8 cellular contexts compared by ENCODE assay signal in the genomic region with DNA sequence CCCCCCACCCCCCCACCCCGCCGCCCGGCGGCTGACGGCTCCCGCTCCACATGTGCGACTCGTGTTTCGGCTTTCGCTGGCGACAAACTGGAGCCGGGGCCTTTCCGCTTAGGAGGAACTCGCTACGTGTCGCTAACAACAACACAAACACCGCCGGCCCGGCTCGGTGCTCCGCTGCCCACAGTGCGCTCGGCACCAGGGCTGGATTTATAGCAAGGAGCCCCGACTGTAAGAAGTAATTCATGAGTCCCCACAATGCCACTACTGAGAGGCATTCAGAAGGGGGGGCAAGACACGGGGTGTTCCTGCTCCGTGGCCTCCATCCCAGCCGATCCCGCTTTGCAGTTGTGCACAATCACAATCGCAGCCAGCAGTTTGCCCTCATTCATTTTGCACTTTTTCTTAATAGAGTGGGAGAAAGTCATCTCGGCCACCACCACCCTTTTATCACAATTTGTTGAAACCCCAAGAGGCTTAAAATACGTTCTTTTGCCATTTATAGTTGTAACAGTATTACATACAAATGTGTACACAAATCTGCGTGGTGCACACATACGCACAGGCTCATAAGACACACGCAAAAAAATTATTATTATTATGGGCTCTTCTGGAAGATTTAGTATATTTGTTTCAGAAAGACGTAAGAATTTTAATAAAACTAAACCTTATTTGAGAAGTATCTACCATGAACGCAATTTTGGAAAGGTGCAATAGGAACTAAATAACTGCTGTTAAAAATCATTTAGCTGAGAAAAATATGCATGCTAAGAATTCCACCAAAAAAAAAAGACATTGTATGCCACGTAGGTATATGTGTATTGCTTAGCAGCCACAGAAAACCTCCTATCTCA. TPM values are rescaled to one million over a fixed set of nuclear protein-coding genes. Genes with fewer than 3 reads are reported as not detected.
A peak's percentile ranks its signal among the peaks of the same experiment; 100 is the strongest.
DNase-seq lines count a peak whose midpoint lies in the region; ATAC-seq and TF ChIP-seq lines count a peak whose summit lies in the region.

No MANE protein-coding gene starts in this region.

- TF ChIP-seq EP300 in neural cell (conservative IDR thresholded peaks at IDR 0.05; ENCODE audit: poor library complexity, severe bottlenecking): no peak

- H3K27ac ChIP-seq in neural cell (ENCODE audit: low read length): no peak overlapping the region

- H3K4me3 ChIP-seq in GM08714 (ENCODE audit: low read length): peak overlapping the region; percentile 51; the same call in 1 of the 2 replicates
- H3K4me3 ChIP-seq in fibroblast of villous mesenchyme (ENCODE audit: low read depth, low read length): peak overlapping the region; percentile 39
- peak overlapping the region; percentile 54 for H3K4me3 ChIP-seq in neural cell (ENCODE audit: low read length)

- H3K9me3 ChIP-seq in neural cell (ENCODE audit: low read length): no peaks in the 10 kb centered on the region

- H3F3A ChIP-seq in neural cell (ENCODE audit: insufficient read depth, low read length, poor library complexity, severe bottlenecking): peaks cover 2% of the 10 kb centered on the region

- H3K9me2 ChIP-seq in neural cell (ENCODE audit: insufficient read depth, low read length): no peaks in the 10 kb centered on the region

- DNase-seq in NOMO-1 treated with DMSO at 0.1 percent for 48 hours (lab: John Stamatoyannopoulos, UW; ENCODE audit: unreplicated experiment) (peak; percentile 46), fibroblast of villous mesenchyme (ENCODE audit: low read depth) (peak; percentile 39), omental fat pad (ENCODE audit: low spot score) (no peak), DMS153 (lab: John Stamatoyannopoulos, UW) (no peak), SW480 (ENCODE audit: low spot score) (no peak), GM19238 (ENCODE audit: insufficient read length, low spot score) (no peak)

- peaks cover 10% of the 10 kb centered on the region for H4K20me1 ChIP-seq in neural cell (ENCODE audit: insufficient read depth)

- H3K36me3 ChIP-seq in neural cell (ENCODE audit: insufficient read depth, low read length): no peaks in the 10 kb centered on the region

- no peak for ATAC-seq in omental fat pad (ENCODE audit: low FRiP score)

- TF ChIP-seq RAD21 in neural cell (conservative IDR thresholded peaks at IDR 0.05): no peak

- H3K27me3 ChIP-seq in neural cell (ENCODE audit: insufficient read depth, low read depth, low read length): peaks cover 10% of the 10 kb centered on the region

- H2AFZ ChIP-seq in neural cell (ENCODE audit: low read depth, low read length): no peak overlapping the region

- no peak for TF ChIP-seq CTCF in fibroblast of villous mesenchyme (IDR thresholded peaks at IDR 0.05; ENCODE audit: insufficient read depth, low read depth, low read length)
- TF ChIP-seq CTCF in neural cell (IDR thresholded peaks at IDR 0.05; ENCODE audit: poor library complexity, severe bottlenecking): no peak
- no peak for TF ChIP-seq CTCF in omental fat pad (IDR thresholded peaks at IDR 0.05)

- H3K9ac ChIP-seq in neural cell (ENCODE audit: low read length): no peak overlapping the region

- H3K79me2 ChIP-seq in neural cell (replicated peaks; ENCODE audit: insufficient read depth, low read length): peaks cover 21% of the 10 kb centered on the region

- H3K4me2 ChIP-seq in neural cell (ENCODE audit: low read length): no peak overlapping the region

TF ChIP-seq in neural cell, 6 proteins besides CTCF, POLR2A, EP300 and RAD21:
- TF ChIP-seq SMC3 (conservative IDR thresholded peaks at IDR 0.05; ENCODE audit: poor library complexity) (no peak), EZH2 (IDR thresholded peaks at IDR 0.05; ENCODE audit: borderline replicate concordance, insufficient read depth, low read length, poor library complexity, severe bottlenecking) (no peak), MXI1 (conservative IDR thresholded peaks at IDR 0.05; ENCODE audit: poor library complexity, severe bottlenecking) (peak; percentile 34), TAF1 (IDR thresholded peaks at IDR 0.05; ENCODE audit: low read depth) (no peak), POLR2AphosphoS5 (IDR thresholded peaks at IDR 0.05) (no peak)
- TF ChIP-seq, protein P1, sequence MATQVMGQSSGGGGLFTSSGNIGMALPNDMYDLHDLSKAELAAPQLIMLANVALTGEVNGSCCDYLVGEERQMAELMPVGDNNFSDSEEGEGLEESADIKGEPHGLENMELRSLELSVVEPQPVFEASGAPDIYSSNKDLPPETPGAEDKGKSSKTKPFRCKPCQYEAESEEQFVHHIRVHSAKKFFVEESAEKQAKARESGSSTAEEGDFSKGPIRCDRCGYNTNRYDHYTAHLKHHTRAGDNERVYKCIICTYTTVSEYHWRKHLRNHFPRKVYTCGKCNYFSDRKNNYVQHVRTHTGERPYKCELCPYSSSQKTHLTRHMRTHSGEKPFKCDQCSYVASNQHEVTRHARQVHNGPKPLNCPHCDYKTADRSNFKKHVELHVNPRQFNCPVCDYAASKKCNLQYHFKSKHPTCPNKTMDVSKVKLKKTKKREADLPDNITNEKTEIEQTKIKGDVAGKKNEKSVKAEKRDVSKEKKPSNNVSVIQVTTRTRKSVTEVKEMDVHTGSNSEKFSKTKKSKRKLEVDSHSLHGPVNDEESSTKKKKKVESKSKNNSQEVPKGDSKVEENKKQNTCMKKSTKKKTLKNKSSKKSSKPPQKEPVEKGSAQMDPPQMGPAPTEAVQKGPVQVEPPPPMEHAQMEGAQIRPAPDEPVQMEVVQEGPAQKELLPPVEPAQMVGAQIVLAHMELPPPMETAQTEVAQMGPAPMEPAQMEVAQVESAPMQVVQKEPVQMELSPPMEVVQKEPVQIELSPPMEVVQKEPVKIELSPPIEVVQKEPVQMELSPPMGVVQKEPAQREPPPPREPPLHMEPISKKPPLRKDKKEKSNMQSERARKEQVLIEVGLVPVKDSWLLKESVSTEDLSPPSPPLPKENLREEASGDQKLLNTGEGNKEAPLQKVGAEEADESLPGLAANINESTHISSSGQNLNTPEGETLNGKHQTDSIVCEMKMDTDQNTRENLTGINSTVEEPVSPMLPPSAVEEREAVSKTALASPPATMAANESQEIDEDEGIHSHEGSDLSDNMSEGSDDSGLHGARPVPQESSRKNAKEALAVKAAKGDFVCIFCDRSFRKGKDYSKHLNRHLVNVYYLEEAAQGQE (IDR thresholded peaks at IDR 0.05; ENCODE audit: borderline replicate concordance): no peak

RNA-seq across cellular contexts. Expression of a gene that starts 48.1 kb away (rescaled TPM):
- total RNA-seq in fibroblast of villous mesenchyme (8.1 and 9.1 TPM in 2 replicates), omental fat pad (10 to 100 TPM; 40.1 to 97.0 (median 69.9) TPM)
- 96.7 and 114 TPM in 2 replicates for polyA plus RNA-seq in neural cell
- polyA minus RNA-seq in neural cell: 267 and 323 TPM in 2 replicates

Comparison
In these comparisons a context has a peak if more than half of its experiments do, and no peak if none do; other contexts are left out.
1. DNase-seq: peak in NOMO-1 treated with DMSO at 0.1 percent for 48 hours (single experiment) and fibroblast of villous mesenchyme (single experiment); none in omental fat pad (single experiment), DMS153 (single experiment), SW480 (single experiment) and GM19238 (single experiment).
2. Peak in every context shown above with its lines, with median percentiles within 50 percentile points of each other: H3K4me3 ChIP-seq.